In genomic region chr16:11234884-11235702, GRCh38 we compare ENCODE assay signal across 16 cellular contexts. TPM values are rescaled to one million over a fixed set of nuclear protein-coding genes. Genes with fewer than 3 reads are reported as not detected.
DNase-seq lines count a peak whose midpoint lies in the region; ATAC-seq lines count a peak whose summit lies in the region.
"Had no signal": no experiment of that assay in that cellular context is flagged by ENCODE, and none has a peak within 500 bp of the region (broad histone marks: within the 10 kb centered on the region; RNA-seq: fewer than 3 reads in every experiment).

No MANE protein-coding gene starts in this region.

- no peaks in the 10 kb centered on the region for H3K27me3 ChIP-seq in naive thymus-derived CD4-positive, alpha-beta T cell (ENCODE audit: control insufficient read depth in 2 of 2, insufficient read depth in 2 of 2, low read length in 2 of 2)
- H3K27me3 ChIP-seq: cardiac muscle cell had no signal

- H3K27ac Mint-ChIP-seq in T-helper 2 cell treated with Interferon-gamma antibody and Interleukin-4, amounts not matched to agents 5 μg/mL and 100 μg/mL, for 36 hours = peak overlapping the region; percentile 75
- peak overlapping the region; percentile 84 for H3K27ac Mint-ChIP-seq in activated CD4-positive, alpha-beta memory T cell treated with anti-CD3 and anti-CD28 coated beads for 36 hours
- H3K27ac Mint-ChIP-seq in naive thymus-derived CD4-positive, alpha-beta T cell = peak overlapping the region; percentile 59 to 98 (median 88)

- H3K27me3 Mint-ChIP-seq in T-helper 2 cell treated with Interferon-gamma antibody and Interleukin-4, amounts not matched to agents 5 μg/mL and 100 μg/mL, for 36 hours (ENCODE audit: low read depth) = no peaks in the 10 kb centered on the region
- H3K27me3 Mint-ChIP-seq in activated CD4-positive, alpha-beta memory T cell treated with anti-CD3 and anti-CD28 coated beads for 36 hours = no peaks in the 10 kb centered on the region
- no peaks in the 10 kb centered on the region for H3K27me3 Mint-ChIP-seq in naive thymus-derived CD4-positive, alpha-beta T cell

- H3K9me3 Mint-ChIP-seq in T-helper 2 cell treated with Interferon-gamma antibody and Interleukin-4, amounts not matched to agents 5 μg/mL and 100 μg/mL, for 36 hours = no peaks in the 10 kb centered on the region
- H3K9me3 Mint-ChIP-seq in activated CD4-positive, alpha-beta memory T cell treated with anti-CD3 and anti-CD28 coated beads for 36 hours = no peaks in the 10 kb centered on the region
- no peaks in the 10 kb centered on the region for H3K9me3 Mint-ChIP-seq in naive thymus-derived CD4-positive, alpha-beta T cell

- H3K36me3 ChIP-seq in naive thymus-derived CD4-positive, alpha-beta T cell (ENCODE audit: control insufficient read depth in 2 of 3, insufficient read depth in 3 of 3, low read length in 3 of 3) = no peaks in the 10 kb centered on the region
- H3K36me3 ChIP-seq: cardiac muscle cell, tibial nerve had no signal

- intact Hi-C loops in activated CD4-positive, alpha-beta memory T cell treated with anti-CD3 and anti-CD28 coated beads for 36 hours (cut with micrococcal nuclease) = loop anchor here (1.0 to 2.0 kb wide), 7 partner anchors 11 to 270 kb away; no protein-coding TSS in a partner anchor
- intact Hi-C loops in naive thymus-derived CD4-positive, alpha-beta T cell (cut with micrococcal nuclease) = loop anchor here in 1 of 2 donors (1.0 to 5.0 kb wide), 3 partner anchors 53 to 247 kb away; no protein-coding TSS in a partner anchor

- POLR2A ChIA-PET in activated CD4-positive, alpha-beta memory T cell treated with anti-CD3 and anti-CD28 coated beads for 36 hours (lab: Charles Lee) = interaction anchor here (0.7 to 5.2 kb wide), 7 partner anchors 10 to 270 kb away, joined by 3 to 50 read pairs (median 15); partner anchors contain the start of gene SOCS1
- POLR2A ChIA-PET in naive thymus-derived CD4-positive, alpha-beta T cell (lab: Charles Lee) = interaction anchor here (0.9 to 12.7 kb wide), 2 partner anchors 11 to 21 kb away, joined by 3 to 244 read pairs; partner anchors contain the start of gene SOCS1

- no peaks in the 10 kb centered on the region for H3K9me3 ChIP-seq in naive thymus-derived CD4-positive, alpha-beta T cell (ENCODE audit: control insufficient read depth in 2 of 3, low read length in 3 of 3)
- H3K9me3 ChIP-seq: tibial nerve had no signal

- H3K4me3 ChIP-seq in naive thymus-derived CD4-positive, alpha-beta T cell (ENCODE audit: low read length) = no peak overlapping the region
- H3K4me3 ChIP-seq: cardiac muscle cell, tibial nerve had no signal

- CTCF ChIA-PET in activated CD4-positive, alpha-beta memory T cell treated with anti-CD3 and anti-CD28 coated beads for 36 hours (lab: Charles Lee) = interaction anchor here (1.0 to 3.0 kb wide), 4 partner anchors 10 to 21 kb away, joined by 3 to 10 read pairs (median 5); partner anchors contain the start of gene SOCS1
- CTCF ChIA-PET in naive thymus-derived CD4-positive, alpha-beta T cell (lab: Charles Lee) = interaction anchor here (0.7 to 2.6 kb wide), 2 partner anchors 15 to 20 kb away, joined by 6 to 16 read pairs; partner anchors contain the start of gene SOCS1

- H3K4me1 ChIP-seq in naive thymus-derived CD4-positive, alpha-beta T cell (ENCODE audit: control insufficient read depth in 2 of 2, insufficient read depth in 2 of 2, low read length in 2 of 2) = peaks cover 34 to 40% of the 10 kb centered on the region in 2 donors

- ATAC-seq in naive thymus-derived CD4-positive, alpha-beta T cell = no peak
- no peak for ATAC-seq in HG02981 (IDR thresholded peaks at IDR 0.05; ENCODE audit: unreplicated experiment)

- H3K4me1 Mint-ChIP-seq in T-helper 2 cell treated with Interferon-gamma antibody and Interleukin-4, amounts not matched to agents 5 μg/mL and 100 μg/mL, for 36 hours (ENCODE audit: low read depth) = peaks cover 60% of the 10 kb centered on the region
- peaks cover 59% of the 10 kb centered on the region for H3K4me1 Mint-ChIP-seq in activated CD4-positive, alpha-beta memory T cell treated with anti-CD3 and anti-CD28 coated beads for 36 hours (ENCODE audit: low read depth)
- peaks cover 31 to 76% (median 45%) of the 10 kb centered on the region in 7 donors for H3K4me1 Mint-ChIP-seq in naive thymus-derived CD4-positive, alpha-beta T cell

- DNase-seq in T-helper 2 cell treated with Interferon-gamma antibody and Interleukin-4, amounts not matched to agents 5 μg/mL and 100 μg/mL, for 36 hours (ENCODE audit: low spot score) = no peak
- no peak for DNase-seq in T-helper 2 cell
- peak; percentile 48 for DNase-seq in GF-D8 (lab: John Stamatoyannopoulos, UW)
- DNase-seq in activated CD4-positive, alpha-beta memory T cell treated with anti-CD3 and anti-CD28 coated beads for 36 hours = no peak
- DNase-seq in naive thymus-derived CD4-positive, alpha-beta T cell = no peak
- no peak for DNase-seq in stimulated activated CD4-positive, alpha-beta T cell treated with anti-CD3 and anti-CD28 coated beads, Interleukin-1b, Interleukin-23, amount 100 ng/mL, for 48 hours
- no peak for DNase-seq in activated CD4-positive, CD25-positive, alpha-beta regulatory T cell (lab: John Stamatoyannopoulos, UW)
- DNase-seq: DMS153, head of caudate nucleus, NCI-H1092, NCI-H446, RPMI8226 had no signal

- no peaks in the 10 kb centered on the region for H3K36me3 Mint-ChIP-seq in T-helper 2 cell treated with Interferon-gamma antibody and Interleukin-4, amounts not matched to agents 5 μg/mL and 100 μg/mL, for 36 hours (ENCODE audit: low read depth)
- H3K36me3 Mint-ChIP-seq in activated CD4-positive, alpha-beta memory T cell treated with anti-CD3 and anti-CD28 coated beads for 36 hours = no peaks in the 10 kb centered on the region
- no peaks in the 10 kb centered on the region for H3K36me3 Mint-ChIP-seq in naive thymus-derived CD4-positive, alpha-beta T cell

- peak overlapping the region; percentile 33 for H3K4me3 Mint-ChIP-seq in T-helper 2 cell treated with Interferon-gamma antibody and Interleukin-4, amounts not matched to agents 5 μg/mL and 100 μg/mL, for 36 hours
- peak overlapping the region; percentile 29 for H3K4me3 Mint-ChIP-seq in activated CD4-positive, alpha-beta memory T cell treated with anti-CD3 and anti-CD28 coated beads for 36 hours
- H3K4me3 Mint-ChIP-seq in naive thymus-derived CD4-positive, alpha-beta T cell = peak overlapping the region in 3 of 10 donors; percentile 13 to 75 (median 61)

- no peak overlapping the region for H3K27ac ChIP-seq in naive thymus-derived CD4-positive, alpha-beta T cell (ENCODE audit: low read depth, low read length)
- H3K27ac ChIP-seq: cardiac muscle cell, tibial nerve had no signal

RNA-seq across cellular contexts. Expression of gene SOCS1, which starts 20.9 kb away (rescaled TPM):
- 100 to 1,000 TPM; 146 to 152 TPM for total RNA-seq in activated CD4-positive, alpha-beta memory T cell treated with anti-CD3 and anti-CD28 coated beads for 36 hours
- 100 to 1,000 TPM in 1 of 5 experiments, 10 to 100 TPM in 4; 12.8 to 191 (median 46.8) TPM for total RNA-seq in naive thymus-derived CD4-positive, alpha-beta T cell
- 10 to 100 TPM; 15.2 to 15.7 TPM for polyA plus RNA-seq in naive thymus-derived CD4-positive, alpha-beta T cell
- polyA plus RNA-seq: neural cell had no signal

RNA-seq across cellular contexts. Expression of gene TNP2, which starts 34.0 kb away (rescaled TPM):
- total RNA-seq in activated CD4-positive, alpha-beta memory T cell treated with anti-CD3 and anti-CD28 coated beads for 36 hours = not detected
- total RNA-seq in naive thymus-derived CD4-positive, alpha-beta T cell = not detected
- not detected for polyA plus RNA-seq in naive thymus-derived CD4-positive, alpha-beta T cell
- total RNA-seq: cardiac muscle cell, tibial nerve had no signal
- polyA plus RNA-seq: cardiac muscle cell, neural cell had no signal

RNA-seq across cellular contexts. Expression of gene PRM3, which starts 38.3 kb away (rescaled TPM):
- total RNA-seq in activated CD4-positive, alpha-beta memory T cell treated with anti-CD3 and anti-CD28 coated beads for 36 hours = not detected
- total RNA-seq in naive thymus-derived CD4-positive, alpha-beta T cell = not detected
- not detected for polyA plus RNA-seq in naive thymus-derived CD4-positive, alpha-beta T cell
- total RNA-seq: cardiac muscle cell, tibial nerve had no signal
- polyA plus RNA-seq: cardiac muscle cell, neural cell had no signal

RNA-seq across cellular contexts. Expression of gene PRM2, which starts 41.2 kb away (rescaled TPM):
- not detected for total RNA-seq in activated CD4-positive, alpha-beta memory T cell treated with anti-CD3 and anti-CD28 coated beads for 36 hours
- not detected for total RNA-seq in naive thymus-derived CD4-positive, alpha-beta T cell
- not detected for polyA plus RNA-seq in naive thymus-derived CD4-positive, alpha-beta T cell
- total RNA-seq: tibial nerve had no signal
- polyA plus RNA-seq: cardiac muscle cell, neural cell had no signal

RNA-seq across cellular contexts. Expression of gene PRM1, which starts 46.0 kb away (rescaled TPM):
- not detected for total RNA-seq in activated CD4-positive, alpha-beta memory T cell treated with anti-CD3 and anti-CD28 coated beads for 36 hours
- not detected for total RNA-seq in naive thymus-derived CD4-positive, alpha-beta T cell
- not detected for polyA plus RNA-seq in naive thymus-derived CD4-positive, alpha-beta T cell
- total RNA-seq: cardiac muscle cell, tibial nerve had no signal
- polyA plus RNA-seq: cardiac muscle cell, neural cell had no signal
